ENCODE assay signal across 8 cellular contexts in genomic region chr14:73713206-73713803, GRCh38. TPM values are rescaled to one million over a fixed set of nuclear protein-coding genes. Genes with fewer than 3 reads are reported as not detected.
A peak's percentile ranks its signal among the peaks of the same experiment; 100 is the strongest.
DNase-seq lines count a peak whose midpoint lies in the region; ATAC-seq and TF ChIP-seq lines count a peak whose summit lies in the region.

No MANE protein-coding gene starts in this region.

- H3K36me3 ChIP-seq in GM23248 (ENCODE audit: low read depth) (peaks cover 18% of the 10 kb centered on the region), iPS-20b (ENCODE audit: insufficient read depth, low read depth, low read length) (0 out of 2 replicates have a peak, but pooled peaks cover 3% of the 10 kb centered on the region)

- H3K9ac ChIP-seq in GM23248 (peak overlapping the region; percentile 95), iPS-20b (ENCODE audit: low read depth, low read length) (peak overlapping the region; percentile 94)

- peaks cover 54% of the 10 kb centered on the region for H3K36me3 Mint-ChIP-seq in activated T-helper 17 cell treated with anti-CD3 and anti-CD28 coated beads, Interleukin-2, amount 50 U/mL, for 72 hours (ENCODE audit: low read depth)
- H3K36me3 Mint-ChIP-seq in stimulated activated naive B cell treated with anti-CD40 and anti-IgM and Interleukin-4, amounts not matched to agents 10 μg/mL and 1 μg/mL and 100 μg/mL, for 72 hours = peaks cover 27 to 38% of the 10 kb centered on the region in 2 donors

- TF ChIP-seq CTCF in GM13976 (IDR thresholded peaks at IDR 0.05; ENCODE audit: borderline replicate concordance, control extremely low read depth, extremely low read depth, insufficient read depth, missing control alignments) = no peak

- no peak for ATAC-seq in activated T-helper 17 cell treated with anti-CD3 and anti-CD28 coated beads, Interleukin-2, amount 50 U/mL, for 72 hours (replicated peaks)
- peak in 1 of 2 donors; percentile 2 for ATAC-seq in stimulated activated naive B cell treated with anti-CD40 and anti-IgM and Interleukin-4, amounts not matched to agents 10 μg/mL and 1 μg/mL and 100 μg/mL, for 72 hours (replicated peaks)
- no peak for ATAC-seq in HG03095 (IDR thresholded peaks at IDR 0.05; ENCODE audit: unreplicated experiment)

- H3K27ac Mint-ChIP-seq in activated T-helper 17 cell treated with anti-CD3 and anti-CD28 coated beads, Interleukin-2, amount 50 U/mL, for 72 hours = peak overlapping the region; percentile 95
- peak overlapping the region; percentile 99 for H3K27ac Mint-ChIP-seq in stimulated activated naive B cell treated with anti-CD40 and anti-IgM and Interleukin-4, amounts not matched to agents 10 μg/mL and 1 μg/mL and 100 μg/mL, for 72 hours

- peak; percentile 38 for DNase-seq in A172 (ENCODE audit: low spot score)
- no peak for DNase-seq in GM23248
- DNase-seq in stimulated activated naive B cell treated with anti-CD40 and anti-IgM and Interleukin-4, amounts not matched to agents 10 μg/mL and 1 μg/mL and 100 μg/mL, for 72 hours = no peak
- DNase-seq in stimulated activated naive CD4-positive, alpha-beta T cell treated with Interleukin-2 at 50 U/mL for 16 hours (lab: John Stamatoyannopoulos, UW) = no peak
- no peak for DNase-seq in GM13976 (ENCODE audit: low spot score)

- peaks cover 10% of the 10 kb centered on the region for H3K4me1 Mint-ChIP-seq in activated T-helper 17 cell treated with anti-CD3 and anti-CD28 coated beads, Interleukin-2, amount 50 U/mL, for 72 hours
- H3K4me1 Mint-ChIP-seq in stimulated activated naive B cell treated with anti-CD40 and anti-IgM and Interleukin-4, amounts not matched to agents 10 μg/mL and 1 μg/mL and 100 μg/mL, for 72 hours = peaks cover 29 to 39% of the 10 kb centered on the region in 2 donors

- in situ Hi-C loops in GM23248 (cut with MboI) = no loop called here
- in situ Hi-C loops in GM13976 (cut with MboI; ENCODE audit: low sequenced_read_pairs, unreplicated experiment) = no loop called here

- no peaks in the 10 kb centered on the region for H3K27me3 Mint-ChIP-seq in activated T-helper 17 cell treated with anti-CD3 and anti-CD28 coated beads, Interleukin-2, amount 50 U/mL, for 72 hours
- no peaks in the 10 kb centered on the region for H3K27me3 Mint-ChIP-seq in stimulated activated naive B cell treated with anti-CD40 and anti-IgM and Interleukin-4, amounts not matched to agents 10 μg/mL and 1 μg/mL and 100 μg/mL, for 72 hours

- WGBS in GM23248 (ENCODE audit: low coverage in 1 of 2, low lambda C conversion rate in 2 of 2, missing lambda C conversion rate in 2 of 2), 2 experiments = 1 to 2% methylated on average over 21 of the region's 21 CpGs

- peak overlapping the region; percentile 98 for H3K4me3 Mint-ChIP-seq in activated T-helper 17 cell treated with anti-CD3 and anti-CD28 coated beads, Interleukin-2, amount 50 U/mL, for 72 hours
- H3K4me3 Mint-ChIP-seq in stimulated activated naive B cell treated with anti-CD40 and anti-IgM and Interleukin-4, amounts not matched to agents 10 μg/mL and 1 μg/mL and 100 μg/mL, for 72 hours = peak overlapping the region; percentile 92 to 100

- no peaks in the 10 kb centered on the region; the same call in 1 of the 2 replicates for H4K20me1 ChIP-seq in GM23248 (ENCODE audit: insufficient read depth)

- peaks cover 35% of the 10 kb centered on the region for H3F3A ChIP-seq in GM23248 (ENCODE audit: insufficient read depth)

- H3K9me2 ChIP-seq in GM23248 (ENCODE audit: insufficient read depth) = no peaks in the 10 kb centered on the region

- H2AFZ ChIP-seq in GM23248 = peak overlapping the region; percentile 81

- no peaks in the 10 kb centered on the region for H3K27me3 ChIP-seq in GM23248 (replicated peaks; ENCODE audit: insufficient read depth)
- H3K27me3 ChIP-seq in iPS-20b (ENCODE audit: insufficient read depth, low read length) = peaks cover 5% of the 10 kb centered on the region; the same call in 1 of the 2 replicates

- H3K4me3 ChIP-seq in GM23248 (peak overlapping the region; percentile 98), iPS-20b (ENCODE audit: low read length) (peak overlapping the region; percentile 93)

- H3K27ac ChIP-seq in GM23248 (peak overlapping the region; percentile 89), iPS-20b (ENCODE audit: low read length) (peak overlapping the region; percentile 30)

- H3K4me1 ChIP-seq in GM23248 (ENCODE audit: insufficient read depth) (peaks cover 16% of the 10 kb centered on the region), iPS-20b (ENCODE audit: insufficient read depth, low read length) (peaks cover 11% of the 10 kb centered on the region; the same call in 1 of the 2 replicates)

- H3K4me2 ChIP-seq in GM23248 (ENCODE audit: unreplicated experiment) = peak overlapping the region; percentile 93

- H3K9me3 ChIP-seq in GM23248 (ENCODE audit: low read depth) = no peaks in the 10 kb centered on the region
- H3K9me3 ChIP-seq in iPS-20b (ENCODE audit: insufficient read depth, low read depth, low read length) = no peaks in the 10 kb centered on the region

- no peaks in the 10 kb centered on the region for H3K9me3 Mint-ChIP-seq in activated T-helper 17 cell treated with anti-CD3 and anti-CD28 coated beads, Interleukin-2, amount 50 U/mL, for 72 hours
- H3K9me3 Mint-ChIP-seq in stimulated activated naive B cell treated with anti-CD40 and anti-IgM and Interleukin-4, amounts not matched to agents 10 μg/mL and 1 μg/mL and 100 μg/mL, for 72 hours = no peaks in the 10 kb centered on the region

- peaks cover 45% of the 10 kb centered on the region for H3K79me2 ChIP-seq in GM23248 (ENCODE audit: insufficient read depth)

RNA-seq across cellular contexts. Expression of gene PNMA1, which starts 0.9 kb away (rescaled TPM):
- 35.1 and 36.0 TPM in 2 replicates for total RNA-seq in A172 (2014; rRNA removed; shearing (Covaris generic))
- 14.2 and 18.2 TPM in 2 replicates for total RNA-seq in GM23248 (2014; rRNA removed; shearing (Covaris generic))
- 64.7 and 67.7 TPM in 2 replicates for polyA plus RNA-seq in GM23248 (2016; fragmentation: Nextera tagmentation; extraction: Ambion mirVana)
- 10 to 100 TPM; 37.3 to 41.2 TPM for total RNA-seq in activated T-helper 17 cell treated with anti-CD3 and anti-CD28 coated beads, Interleukin-2, amount 50 U/mL, for 72 hours
